In the genomic region with DNA sequence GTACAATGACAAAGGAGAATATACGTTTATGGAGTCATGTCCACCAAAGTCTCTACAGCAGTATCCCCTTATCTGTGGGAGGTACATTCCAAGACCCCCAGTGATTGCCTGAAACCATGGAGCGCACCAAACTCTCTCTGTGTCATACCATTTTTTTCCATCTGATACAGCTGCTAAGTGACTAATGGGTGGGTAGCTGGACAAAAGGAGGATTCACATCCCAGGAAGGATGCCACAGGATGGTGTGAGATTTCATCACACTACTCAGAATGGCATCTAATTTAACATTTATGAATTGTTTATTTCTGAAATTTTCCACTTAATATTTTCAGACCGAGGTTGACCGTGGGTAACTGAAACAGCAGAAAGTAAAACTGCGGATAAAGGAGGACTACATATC, we compare ENCODE assay signal across 26 cellular contexts.
"Had no signal": no experiment of that assay in that cellular context is flagged by ENCODE, and none has a peak within 500 bp of the region (broad histone marks: within the 10 kb centered on the region; RNA-seq: fewer than 3 reads in every experiment).

No MANE protein-coding gene starts in this region.

- H3K27ac ChIP-seq: dorsolateral prefrontal cortex, gastroesophageal sphincter, heart left ventricle, hepatocyte, left lung, neural progenitor cell, prostate gland, right atrium auricular region, sigmoid colon, skin epidermis, spleen, thoracic aorta, tibial nerve, upper lobe of left lung had no signal

- ATAC-seq: gastroesophageal sphincter; heart left ventricle; left cardiac atrium; left lung; mucosa of descending colon; naive thymus-derived CD4-positive, alpha-beta T cell; stimulated activated memory B cell treated with anti-CD40 and anti-IgM and Interleukin-4, amounts not matched to agents 10 μg/mL and 1 μg/mL and 100 μg/mL, for 72 hours; stimulated activated naive CD8-positive, alpha-beta T cell treated with anti-CD3 and anti-CD28 coated beads, Interleukin-15, Interleukin-2, amounts not matched to agents 100 U/mL and 50 U/mL, for 24 hours had no signal

- H3K27me3 ChIP-seq: dorsolateral prefrontal cortex, gastroesophageal sphincter, heart left ventricle, hepatocyte, left lung, neural progenitor cell, right atrium auricular region, sigmoid colon, spleen, tibial nerve, upper lobe of left lung had no signal

- H3K36me3 ChIP-seq: gastroesophageal sphincter, heart left ventricle, left lung, neural progenitor cell, prostate gland, right atrium auricular region, sigmoid colon, spleen, thoracic aorta, tibial nerve, upper lobe of left lung had no signal

- H3K9ac ChIP-seq: neural progenitor cell had no signal

- H3K4me1 ChIP-seq: gastroesophageal sphincter, heart left ventricle, left lung, neural progenitor cell, prostate gland, right atrium auricular region, sigmoid colon, spleen, tibial nerve, upper lobe of left lung had no signal

- H3K9me3 ChIP-seq: gastroesophageal sphincter, heart left ventricle, left lung, mucosa of descending colon, prostate gland, right atrium auricular region, sigmoid colon, spleen, thoracic aorta, tibial nerve, upper lobe of left lung had no signal

- DNase-seq: dorsolateral prefrontal cortex; effector CD4-positive, alpha-beta T cell; heart left ventricle; left cardiac atrium; left lung; mesenchymal stem cell; mucosa of descending colon; naive thymus-derived CD4-positive, alpha-beta T cell; sigmoid colon; spleen; stimulated activated CD4-positive, alpha-beta T cell treated with anti-CD3 and anti-CD28 coated beads, Interleukin-4, amount 100 ng/mL, for 4 hours; stimulated activated naive CD8-positive, alpha-beta T cell treated with anti-CD3 and anti-CD28 coated beads, Interleukin-15, Interleukin-2, amounts not matched to agents 100 U/mL and 50 U/mL, for 24 hours; substantia nigra; upper lobe of left lung had no signal

- H3K79me2 ChIP-seq: hepatocyte had no signal

- FAIRE-seq: colon, islet of Langerhans, urothelium cell line had no signal

- H3K4me2 ChIP-seq: hepatocyte, neural progenitor cell had no signal

- H3K4me3 ChIP-seq: dorsolateral prefrontal cortex, gastroesophageal sphincter, heart left ventricle, hepatocyte, left lung, mucosa of descending colon, neural progenitor cell, prostate gland, right atrium auricular region, sigmoid colon, skin epidermis, spleen, thoracic aorta, tibial nerve, upper lobe of left lung had no signal

- H2AFZ ChIP-seq: hepatocyte, neural progenitor cell had no signal
